Comparison of ENCODE assay signal across 1 cellular context in the genomic region with DNA sequence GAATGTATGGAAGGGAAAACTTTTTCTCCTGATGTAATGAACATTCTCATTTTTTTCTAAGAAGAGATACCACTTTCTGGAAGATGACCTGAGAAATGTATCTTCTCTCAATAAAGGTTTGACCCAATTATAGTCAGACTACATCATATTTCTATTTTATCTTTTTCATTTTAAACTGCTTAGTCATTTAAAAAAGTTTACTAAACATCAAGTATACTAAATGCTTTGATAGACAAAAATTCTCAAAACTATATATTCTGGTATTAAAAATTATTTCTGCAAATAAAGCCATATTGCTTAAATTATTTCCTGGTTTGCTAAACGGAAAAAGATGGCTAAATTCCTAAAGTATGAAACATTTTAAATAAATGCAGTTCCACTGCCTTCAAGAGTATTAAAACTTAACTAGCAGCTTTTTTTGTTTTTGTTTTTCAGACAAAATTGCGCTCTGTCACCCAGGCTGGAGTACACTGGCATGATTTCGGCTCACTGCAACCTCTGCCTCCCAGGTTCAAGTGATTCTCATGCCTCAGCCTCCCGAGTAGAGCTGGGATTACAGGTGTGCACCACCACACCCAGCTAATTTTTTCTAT.
A peak's percentile ranks its signal among the peaks of the same experiment; 100 is the strongest.
TF ChIP-seq lines count a peak whose summit lies in the region.

No MANE protein-coding gene starts in this region.

TF ChIP-seq in K562, 482 proteins besides CTCF, POLR2A, EP300 and RAD21:
- no peak for TF ChIP-seq CHD7 (IDR thresholded peaks at IDR 0.05; ENCODE audit: low read depth, low read length)
- peak; percentile 31; the same call in 1 of the 2 replicates for TF ChIP-seq MAFG (tag; conservative IDR thresholded peaks at IDR 0.05)
- TF ChIP-seq C11orf30 (IDR thresholded peaks at IDR 0.05; ENCODE audit: low read depth) = peak; percentile 54
- no peak for TF ChIP-seq TRIM24 (IDR thresholded peaks at IDR 0.05)
- no peak for TF ChIP-seq RNF2 (IDR thresholded peaks at IDR 0.05)
- peak; percentile 83 for TF ChIP-seq ZNF316 (IDR thresholded peaks at IDR 0.05)
